15 cellular contexts compared by ENCODE assay signal in genomic region chr5:135024956-135025729, GRCh38. TPM values are rescaled to one million over a fixed set of nuclear protein-coding genes. Genes with fewer than 3 reads are reported as not detected.
DNase-seq lines count a peak whose midpoint lies in the region; ATAC-seq, FAIRE-seq and TF ChIP-seq lines count a peak whose summit lies in the region.
"Had no signal": no experiment of that assay in that cellular context is flagged by ENCODE, and none has a peak within 500 bp of the region (broad histone marks: within the 10 kb centered on the region; RNA-seq: fewer than 3 reads in every experiment).

No MANE protein-coding gene starts in this region.

- peaks cover 6% of the 10 kb centered on the region; the same call in 1 of the 2 replicates for H3K23me2 ChIP-seq in H1 (ENCODE audit: low read depth, low read length)

- no peak for TF ChIP-seq CTCF in H1 (IDR thresholded peaks at IDR 0.05; ENCODE audit: control extremely low read depth in 1 of 3, insufficient read depth in 1 of 3, low read depth in 1 of 3, low read length in 3 of 3)

- ATAC-seq in GM18520 (IDR thresholded peaks at IDR 0.05; ENCODE audit: unreplicated experiment) = no peak
- ATAC-seq in stimulated activated naive CD8-positive, alpha-beta T cell treated with anti-CD3 and anti-CD28 coated beads, Interleukin-15, Interleukin-2, amounts not matched to agents 100 U/mL and 50 U/mL, for 24 hours = no peak
- ATAC-seq: left cardiac atrium, T-cell had no signal

- POLR2A ChIA-PET in H1 (lab: Charles Lee; ENCODE audit: partially characterized antibody) = interaction anchor here (0.5 to 1.6 kb wide), 4 partner anchors 10 to 591 kb away, joined by 3 to 4 read pairs (median 4); no protein-coding TSS in a partner anchor

- no peak for TF ChIP-seq RAD21 in H1 (IDR thresholded peaks at IDR 0.05 in 1 of 2, conservative IDR thresholded peaks at IDR 0.05 in 1 of 2; ENCODE audit: low read depth in 2 of 2, low read length in 2 of 2)

- no peak overlapping the region for H2AK5ac ChIP-seq in H1 (ENCODE audit: low read depth, low read length)

- H3K4ac ChIP-seq in H1 (replicated peaks; ENCODE audit: insufficient read length, low read depth, low read length) = no peak overlapping the region

- no peak overlapping the region for H2BK20ac ChIP-seq in H1 (ENCODE audit: low read length)

- H4K20me1 ChIP-seq in H1 (replicated peaks in 1 of 2; ENCODE audit: control insufficient read depth in 1 of 2, insufficient read depth in 2 of 2, low read length in 2 of 2) = peaks cover 5 to 22% of the 10 kb centered on the region in 2 experiments

- no peak for FAIRE-seq in H1 (lab: Jason Lieb, UNC)
- FAIRE-seq: astrocyte had no signal

- H3K23ac ChIP-seq in H1 (ENCODE audit: insufficient read length) = no peak overlapping the region

- H3K18ac ChIP-seq in H1 (ENCODE audit: extremely low read depth, low read length) = no peak overlapping the region

- H3K4me2 ChIP-seq in H1 (ENCODE audit: insufficient read depth in 1 of 2, low read depth in 2 of 2, low read length in 2 of 2) = no peak overlapping the region

- H3K36me3 ChIP-seq in H1 (ENCODE audit: control insufficient read depth in 2 of 4, insufficient read depth in 4 of 4, low read length in 3 of 4) = peaks cover 0 to 7% (median 0%) of the 10 kb centered on the region in 4 experiments; a peak in 1 of 8 replicates
- H3K36me3 ChIP-seq: esophagus muscularis mucosa had no signal

- H3K79me2 ChIP-seq in H1 (ENCODE audit: control insufficient read depth in 1 of 2, insufficient read depth in 2 of 2, low read length in 2 of 2) = no peaks in the 10 kb centered on the region

- intact Hi-C loops in posterior vena cava (cut with DNase I) = no loop called here

- no peak overlapping the region for H4K8ac ChIP-seq in H1 (ENCODE audit: extremely low read depth, insufficient read depth, low read length)

- no peak overlapping the region for H2BK5ac ChIP-seq in H1 (ENCODE audit: low read depth, low read length)

- peaks cover 0 to 16% (median 13%) of the 10 kb centered on the region in 4 experiments; a peak in 6 of 7 replicates for H3K4me1 ChIP-seq in H1 (replicated peaks in 1 of 4; ENCODE audit: control insufficient read depth in 3 of 4, insufficient read depth in 4 of 4, low read length in 3 of 4)

- no peak overlapping the region for H2BK15ac ChIP-seq in H1 (ENCODE audit: low read length)

- H2BK12ac ChIP-seq in H1 (ENCODE audit: low read depth, low read length) = no peak overlapping the region

- CTCF ChIA-PET in H1 (lab: Charles Lee; ENCODE audit: partially characterized antibody) = interaction anchor here (0.8 to 3.1 kb wide), 14 partner anchors 10 to 210 kb away, joined by 3 to 15 read pairs (median 6); no protein-coding TSS in a partner anchor

- no peaks in the 10 kb centered on the region for H3K79me1 ChIP-seq in H1 (ENCODE audit: low read depth, low read length)

- WGBS in H1 (ENCODE audit: extremely low coverage in 1 of 2, insufficient coverage in 1 of 2, insufficient read length in 1 of 2, insufficient replicate concordance in 2 of 2, low coverage in 1 of 2, low lambda C conversion rate in 2 of 2, missing lambda C conversion rate in 1 of 2), 2 experiments = 80% methylated on average over 11 of the region's 11 CpGs; no CpG with 5 or more reads in 1 of the 2 experiments

- no peak for TF ChIP-seq POLR2A in H1 (IDR thresholded peaks at IDR 0.05; ENCODE audit: control extremely low read depth in 1 of 2, low read depth in 2 of 2, low read length in 2 of 2)

- H2BK120ac ChIP-seq in H1 (replicated peaks; ENCODE audit: low read depth, low read length) = no peak overlapping the region

- H3K9me3 ChIP-seq in H1 (ENCODE audit: insufficient read depth in 2 of 2, low read depth in 1 of 2, low read length in 1 of 2) = no peaks in the 10 kb centered on the region; a peak in 1 of 4 replicates
- H3K9me3 ChIP-seq: esophagus muscularis mucosa had no signal

- H4K91ac ChIP-seq in H1 (replicated peaks; ENCODE audit: insufficient read length, low read length) = no peak overlapping the region

- TF ChIP-seq EP300 in H1 (IDR thresholded peaks at IDR 0.05; ENCODE audit: borderline replicate concordance in 1 of 2, low read depth in 2 of 2, low read length in 2 of 2) = no peak

- no peak overlapping the region for H2AFZ ChIP-seq in H1 (ENCODE audit: low read length)

- no peak overlapping the region for H3K27ac ChIP-seq in H1 (ENCODE audit: low read depth, low read length)
- H3K27ac ChIP-seq: esophagus muscularis mucosa, WERI-Rb-1 had no signal

- H3K56ac ChIP-seq in H1 (replicated peaks; ENCODE audit: insufficient read length, low read depth, low read length) = no peak overlapping the region

- peaks cover 43 to 63% (median 59%) of the 10 kb centered on the region in 4 experiments for H3K27me3 ChIP-seq in H1 (replicated peaks in 1 of 4; ENCODE audit: control insufficient read depth in 3 of 4, extremely low read depth in 1 of 4, insufficient read depth in 3 of 4, low read length in 3 of 4)

- DNase-seq in Daoy (ENCODE audit: low read depth) (peak; percentile 74), M059J (ENCODE audit: low read depth) (peak; percentile 33), H1 (ENCODE audit: low read depth in 1 of 2, low spot score in 2 of 2) (no peak), posterior vena cava (ENCODE audit: low spot score) (peak; percentile 52), NCI-H2196 (lab: John Stamatoyannopoulos, UW; ENCODE audit: unreplicated experiment) (no peak)
- DNase-seq in stimulated activated naive CD8-positive, alpha-beta T cell treated with anti-CD3 and anti-CD28 coated beads, Interleukin-15, Interleukin-2, amounts not matched to agents 100 U/mL and 50 U/mL, for 24 hours = no peak
- DNase-seq: head of caudate nucleus, left cardiac atrium, NCI-H1694 treated with DMSO at 0.1 percent for 48 hours, NCI-H774, T-cell, WERI-Rb-1 had no signal

- no peak overlapping the region for H3K9ac ChIP-seq in H1 (replicated peaks in 1 of 4; ENCODE audit: extremely low read depth in 1 of 4, low read depth in 3 of 4, low read length in 3 of 4)

- H3K14ac ChIP-seq in H1 (ENCODE audit: insufficient read length) = no peak overlapping the region

- H3K4me3 ChIP-seq in H1 (ENCODE audit: extremely low read depth in 1 of 4, insufficient read depth in 2 of 4, low read depth in 3 of 4, low read length in 4 of 4) = no peak overlapping the region
- H3K4me3 ChIP-seq: esophagus muscularis mucosa had no signal

- no peak overlapping the region for H4K5ac ChIP-seq in H1 (ENCODE audit: insufficient read length, low read depth, low read length)

TF ChIP-seq in H1, 55 proteins besides CTCF, POLR2A, EP300 and RAD21:
- TF ChIP-seq JUND (IDR thresholded peaks at IDR 0.05; ENCODE audit: low read length) = peak; percentile 65; the same call in 1 of the 2 replicates
- TF ChIP-seq CBX8 (IDR thresholded peaks at IDR 0.05; ENCODE audit: borderline replicate concordance, low read depth, low read length) = no peak
TF ChIP-seq in H1: peak in this region for 1.

RNA-seq across cellular contexts. Expression of gene PITX1, which starts 8.9 kb away (rescaled TPM):
- total RNA-seq in Daoy (2014; rRNA removed; shearing (Covaris generic)) = 34.0 and 53.8 TPM in 2 replicates
- 4.6 and 15.3 TPM in 2 replicates for total RNA-seq in M059J (2014; rRNA removed; shearing (Covaris generic))
- not detected in 2 replicates for total RNA-seq in H1 (2021; fragmentation: NEBNext Ultra II Directional; extraction: Animal tissue kit (Norgen Biotek cat#: 25700))
- 0.03 and 0.05 TPM in 2 replicates for polyA plus RNA-seq in H1 (2011; rRNA removed)
- 0.05 TPM for polyA plus RNA-seq in H1 (2011; cell fraction: cytosol; rRNA removed)
- 0.06 TPM for polyA plus RNA-seq in H1 (2011; cell fraction: nucleus; rRNA removed)
- not detected in 4 replicates for polyA plus RNA-seq in H1 (2012, experiment 1 of 2)
- not detected for polyA plus RNA-seq in H1 (2012, experiment 2 of 2)
- 0.04 TPM for polyA plus RNA-seq in H1 (2013, experiment 1 of 2)
- polyA plus RNA-seq in H1 (2013, experiment 2 of 2) = 0.06 TPM
- not detected in 2 replicates for polyA minus RNA-seq in H1 (2011; rRNA and poly(A)+ RNA removed)
- 0.88 TPM for polyA minus RNA-seq in H1 (2011; cell fraction: cytosol; rRNA and poly(A)+ RNA removed)
- 0.70 TPM for polyA minus RNA-seq in H1 (2011; cell fraction: nucleus; rRNA and poly(A)+ RNA removed)
- total RNA-seq in posterior vena cava = under 1 TPM; 0.81 to 0.97 TPM
- total RNA-seq: left cardiac atrium had no signal

RNA-seq across cellular contexts. Expression of gene CATSPER3, which starts 57.4 kb away (rescaled TPM):
- total RNA-seq in Daoy (2014; rRNA removed; shearing (Covaris generic)) = 0.06 TPM in 1 of 2 replicates, not detected in the other
- total RNA-seq in M059J (2014; rRNA removed; shearing (Covaris generic)) = not detected in 2 replicates
- total RNA-seq in H1 (2021; fragmentation: NEBNext Ultra II Directional; extraction: Animal tissue kit (Norgen Biotek cat#: 25700)) = 0.48 TPM in 1 of 2 replicates, not detected in the other
- 0.60 and 0.62 TPM in 2 replicates for polyA plus RNA-seq in H1 (2011; rRNA removed)
- polyA plus RNA-seq in H1 (2011; cell fraction: cytosol; rRNA removed) = 0.49 TPM
- polyA plus RNA-seq in H1 (2011; cell fraction: nucleus; rRNA removed) = 0.88 TPM
- 0.36 to 0.70 TPM (median 0.42 TPM) in 4 replicates for polyA plus RNA-seq in H1 (2012, experiment 1 of 2)
- 0.17 TPM for polyA plus RNA-seq in H1 (2012, experiment 2 of 2)
- 0.30 TPM for polyA plus RNA-seq in H1 (2013, experiment 1 of 2)
- polyA plus RNA-seq in H1 (2013, experiment 2 of 2) = 0.28 TPM
- polyA minus RNA-seq in H1 (2011; rRNA and poly(A)+ RNA removed) = 0.38 and 0.78 TPM in 2 replicates
- polyA minus RNA-seq in H1 (2011; cell fraction: cytosol; rRNA and poly(A)+ RNA removed) = not detected
- polyA minus RNA-seq in H1 (2011; cell fraction: nucleus; rRNA and poly(A)+ RNA removed) = not detected
- under 1 TPM in 1 of 2 donors, not detected in 1; 0.43 TPM for total RNA-seq in posterior vena cava

Comparison
In these comparisons a context has a peak if more than half of its experiments do, and no peak if none do; other contexts are left out.
1. DNase-seq: peak in Daoy (single experiment), M059J (single experiment) and posterior vena cava (single experiment); none in H1 (0 of 2), stimulated activated naive CD8-positive, alpha-beta T cell treated with anti-CD3 and anti-CD28 coated beads, Interleukin-15, Interleukin-2, amounts not matched to agents 100 U/mL and 50 U/mL, for 24 hours (single experiment) and NCI-H2196 (single experiment).